In the genomic region with DNA sequence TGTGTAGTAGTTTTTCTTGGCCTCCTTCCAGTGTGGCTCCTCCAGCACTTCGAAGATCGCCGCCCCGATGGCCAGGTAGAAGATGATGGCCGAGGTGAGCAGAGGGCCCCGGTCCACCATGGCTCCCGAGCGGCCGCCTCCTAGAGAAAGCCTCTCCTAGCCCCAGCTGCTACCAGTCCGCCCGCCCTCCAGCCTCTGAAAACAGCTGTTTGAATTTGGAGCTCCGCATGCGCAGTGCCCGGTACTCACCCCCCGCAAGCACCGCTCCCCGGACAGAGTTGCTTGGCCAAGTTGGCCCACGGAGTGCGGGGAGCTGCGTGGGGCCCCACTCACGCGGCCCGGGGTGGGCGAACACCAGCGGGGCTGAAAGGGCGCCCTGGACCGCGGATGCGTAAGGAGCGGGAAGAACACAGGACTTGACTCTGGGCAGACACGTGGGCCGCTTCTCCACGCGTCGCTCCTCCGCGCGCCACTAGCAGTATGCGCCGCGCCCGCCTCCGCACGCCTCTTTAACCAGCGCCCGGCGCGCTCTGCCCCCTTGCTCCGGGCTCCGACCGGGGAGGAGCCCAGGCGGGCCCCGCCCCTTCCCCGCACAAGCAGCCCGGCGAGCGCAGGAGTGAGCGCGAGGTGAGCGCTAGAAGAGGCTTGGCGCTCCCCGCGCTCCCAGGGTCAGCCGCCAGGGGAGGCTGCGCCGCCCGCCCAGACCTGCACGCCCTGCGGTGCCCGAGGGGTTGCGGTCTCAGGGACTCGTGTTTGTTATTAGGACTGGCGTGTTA, we compare ENCODE assay signal across 8 cellular contexts. TPM values are rescaled to one million over a fixed set of nuclear protein-coding genes. Genes with fewer than 3 reads are reported as not detected.
A peak's percentile ranks its signal among the peaks of the same experiment; 100 is the strongest.
DNase-seq lines count a peak whose midpoint lies in the region; ATAC-seq, FAIRE-seq and TF ChIP-seq lines count a peak whose summit lies in the region.

KCNK5 (minus strand) TSS at position 484 of the 776 bp plus-strand sequence; CDS start at position 120, 364 bp downstream.

- H3K4me1 ChIP-seq in muscle layer of colon (ENCODE audit: insufficient read depth, low read length), result no peaks in the 10 kb centered on the region

- peak; percentile 67; the same call in 1 of the 2 replicates for TF ChIP-seq POLR2A in GM12892 (IDR thresholded peaks at IDR 0.05; ENCODE audit: low read depth, low read length)

- peak within 1 kb of the TSS; percentile 93 for H3K4me3 ChIP-seq in epithelial cell of proximal tubule (ENCODE audit: low read depth, low read length)
- peak within 1 kb of the TSS; percentile 43 to 45 for H3K4me3 ChIP-seq in muscle layer of colon (ENCODE audit: low read depth in 1 of 2, low read length in 2 of 2)

- peak; percentile 64 for ATAC-seq in HG03064 (IDR thresholded peaks at IDR 0.05; ENCODE audit: low read depth, unreplicated experiment)

- peak; percentile 73 for TF ChIP-seq CTCF in epithelial cell of proximal tubule (conservative IDR thresholded peaks at IDR 0.05; ENCODE audit: low read depth, low read length)

- no peak within 1 kb of the TSS for H3K27ac ChIP-seq in muscle layer of colon (ENCODE audit: low read depth, low read length)

- DNase-seq in GM12892 (ENCODE audit: insufficient read length) (peak; percentile 83), NCI-H510A treated with DMSO at 0.1 percent for 48 hours (lab: John Stamatoyannopoulos, UW) (peak; percentile 89), epithelial cell of proximal tubule (ENCODE audit: low read depth) (no peak), HCEC 1CT (no peak)
- DNase-seq in activated CD8-positive, alpha-beta memory T cell treated with anti-CD3 and anti-CD28 coated beads for 4 hours (ENCODE audit: low read depth in 2 of 2), result peak; percentile 56 to 69
- DNase-seq in stimulated activated CD8-positive, alpha-beta memory T cell treated with anti-CD3 and anti-CD28 coated beads, Interleukin-7, amount 100 ng/mL, for 24 hours (ENCODE audit: low read depth), result peak; percentile 53

- H3K36me3 ChIP-seq in muscle layer of colon (ENCODE audit: insufficient read depth, low read length), result no peaks in the 10 kb centered on the region

- FAIRE-seq in GM12892 (lab: Jason Lieb, UNC), result peak; percentile 89

- no peak within 1 kb of the TSS for H3K9ac ChIP-seq in muscle layer of colon (ENCODE audit: low read length)

- H3K9me3 ChIP-seq in muscle layer of colon (ENCODE audit: low read length), result no peaks in the 10 kb centered on the region

- peaks cover 3 to 27% of the 10 kb centered on the region in 2 donors for H3K27me3 ChIP-seq in muscle layer of colon (ENCODE audit: control insufficient read depth in 1 of 2, insufficient read depth in 2 of 2, low read length in 2 of 2)

RNA-seq across cellular contexts. Expression of gene KCNK5, which starts in this region (rescaled TPM):
- 2.5 TPM for polyA plus RNA-seq in GM12892 (2012; ENCODE audit: missing spikeins)
- 1.6 and 2.8 TPM in 2 replicates for total RNA-seq in epithelial cell of proximal tubule

Comparison
In these comparisons a context has a peak if more than half of its experiments do, and no peak if none do; other contexts are left out.
1. DNase-seq: peak in GM12892 (single experiment), NCI-H510A treated with DMSO at 0.1 percent for 48 hours (single experiment), activated CD8-positive, alpha-beta memory T cell treated with anti-CD3 and anti-CD28 coated beads for 4 hours (2 of 2) and stimulated activated CD8-positive, alpha-beta memory T cell treated with anti-CD3 and anti-CD28 coated beads, Interleukin-7, amount 100 ng/mL, for 24 hours (single experiment); none in epithelial cell of proximal tubule (single experiment) and HCEC 1CT (single experiment).